Comparison of ENCODE assay signal across 18 cellular contexts in the genomic region with DNA sequence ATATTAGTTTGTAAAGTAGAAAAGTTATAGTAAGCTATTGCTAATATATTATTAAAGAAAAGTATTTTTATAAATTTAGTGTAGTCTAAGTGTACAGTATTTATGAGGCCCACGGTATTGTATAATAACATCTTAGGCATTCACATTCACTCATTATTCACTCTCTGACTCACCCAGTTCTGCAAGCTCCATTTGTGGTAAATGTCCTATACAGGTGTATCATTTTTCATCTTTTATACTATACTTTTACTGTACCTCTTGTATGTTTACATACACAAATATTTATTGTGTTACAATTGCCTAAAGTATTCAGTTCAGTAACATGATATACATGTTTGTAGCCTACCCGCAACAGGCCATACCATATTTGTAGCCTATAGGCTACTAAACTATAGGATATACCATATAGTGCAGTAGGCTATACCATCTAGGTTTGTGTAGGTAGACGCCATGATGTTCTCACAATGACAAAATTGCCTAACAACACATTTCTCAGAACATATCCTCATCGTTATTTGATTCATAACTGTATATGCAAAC.
DNase-seq lines count a peak whose midpoint lies in the region; TF ChIP-seq lines count a peak whose summit lies in the region.
"Had no signal": no experiment of that assay in that cellular context is flagged by ENCODE, and none has a peak within 500 bp of the region (broad histone marks: within the 10 kb centered on the region; RNA-seq: fewer than 3 reads in every experiment).

No MANE protein-coding gene starts in this region.

- H3K4me3 ChIP-seq in mammary epithelial cell (replicated peaks in 1 of 3; ENCODE audit: insufficient read depth in 1 of 3, low read depth in 2 of 3, low read length in 3 of 3) = no peak overlapping the region
- H3K4me3 ChIP-seq: GM23338, Peyer's patch had no signal

- no peak for TF ChIP-seq CTCF in mammary epithelial cell (conservative IDR thresholded peaks at IDR 0.05 in 1 of 2, IDR thresholded peaks at IDR 0.05 in 1 of 2; ENCODE audit: extremely low read depth in 1 of 2, insufficient read depth in 1 of 2, low read depth in 1 of 2, low read length in 2 of 2)

- BruUV-seq in mammary epithelial cell (replicated peaks; lab: Mats Ljungman, UMichigan) = no TSS peak

- H3K36me3 ChIP-seq in mammary epithelial cell (ENCODE audit: insufficient read depth, low read length) = no peaks in the 10 kb centered on the region
- H3K36me3 ChIP-seq: BE2C, Peyer's patch had no signal

- in situ Hi-C loops in mammary epithelial cell (cut with MboI; ENCODE audit: low sequenced_read_pairs in 2 of 2) = no loop called here

- H3K9ac ChIP-seq in mammary epithelial cell (ENCODE audit: insufficient read depth, low read length) = no peak overlapping the region

- H3K27ac ChIP-seq in mammary epithelial cell (ENCODE audit: insufficient read depth, low read depth, low read length) = no peak overlapping the region
- H3K27ac ChIP-seq: 22Rv1, Peyer's patch had no signal

- DNase-seq in DMS53 (lab: John Stamatoyannopoulos, UW) = peak; percentile 9
- no peak for DNase-seq in DMS53 treated with DMSO at 0.1 percent for 48 hours (lab: John Stamatoyannopoulos, UW; ENCODE audit: unreplicated experiment)
- DNase-seq in NCI-H526 (lab: John Stamatoyannopoulos, UW) = peak; percentile 13 to 31
- DNase-seq in mammary epithelial cell = peak; percentile 39
- DNase-seq in AG08395 (ENCODE audit: low spot score) = no peak
- DNase-seq in COR-L47 (lab: John Stamatoyannopoulos, UW) = no peak
- DNase-seq in D341Med (ENCODE audit: low spot score) = no peak
- DNase-seq in SW480 (ENCODE audit: low spot score) = no peak
- DNase-seq: BE2C; CD4-positive, alpha-beta T cell; Kasumi-1; NCI-H1105 treated with DMSO at 0.1 percent for 48 hours; NCI-H1930; NCI-H510A treated with DMSO at 0.1 percent for 48 hours; Peyer's patch; SHP77 treated with DMSO at 0.1 percent for 48 hours had no signal

- dilution Hi-C loops in mammary epithelial cell (cut with HindIII; ENCODE audit: low sequenced_read_pairs) = no loop called here

- no peak overlapping the region for H3K4me2 ChIP-seq in mammary epithelial cell (ENCODE audit: insufficient read depth, low read depth, low read length)
- H3K4me2 ChIP-seq: GM23338 had no signal

- H3K79me2 ChIP-seq in mammary epithelial cell (ENCODE audit: insufficient read depth, low read length) = no peaks in the 10 kb centered on the region

- H3K4me1 ChIP-seq in mammary epithelial cell (ENCODE audit: insufficient read depth, low read length) = no peaks in the 10 kb centered on the region
- H3K4me1 ChIP-seq: BE2C, Peyer's patch had no signal

- no peaks in the 10 kb centered on the region for H4K20me1 ChIP-seq in mammary epithelial cell (ENCODE audit: insufficient read depth, low read length)

- no peaks in the 10 kb centered on the region for H3K9me3 ChIP-seq in mammary epithelial cell (replicated peaks; ENCODE audit: insufficient read depth, low read length)
- H3K9me3 ChIP-seq: BE2C, Peyer's patch had no signal

- 63% methylated on average over 4 of the region's 4 CpGs for WGBS in mammary epithelial cell (ENCODE audit: low coverage, missing lambda C conversion rate)

- H3K27me3 ChIP-seq in mammary epithelial cell (ENCODE audit: insufficient read depth, low read length) = peaks cover 3% of the 10 kb centered on the region
- H3K27me3 ChIP-seq: BE2C, Peyer's patch had no signal

- intact Hi-C loops in mammary epithelial cell (cut with micrococcal nuclease) = loop anchor here (10.0 kb wide), 1 partner anchor 245 kb away; a partner anchor contains a TSS

- CTCF ChIA-PET in mammary epithelial cell (lab: Charles Lee; ENCODE audit: low non-redundant PET) = no interaction called here

- no peak overlapping the region for H2AFZ ChIP-seq in mammary epithelial cell (ENCODE audit: low read depth, low read length)
- H2AFZ ChIP-seq: GM23338 had no signal

Comparison
In these comparisons a context has a peak if more than half of its experiments do, and no peak if none do; other contexts are left out.
1. DNase-seq: peak in DMS53 (single experiment), NCI-H526 (2 of 2) and mammary epithelial cell (single experiment); none in DMS53 treated with DMSO at 0.1 percent for 48 hours (single experiment), AG08395 (single experiment), COR-L47 (single experiment), D341Med (single experiment) and SW480 (single experiment).